In genomic region chr18:57002627-57003026, GRCh38 we compare ENCODE assay signal across 22 cellular contexts.
DNase-seq lines count a peak whose midpoint lies in the region; ATAC-seq and TF ChIP-seq lines count a peak whose summit lies in the region.
"Had no signal": no experiment of that assay in that cellular context is flagged by ENCODE, and none has a peak within 500 bp of the region (broad histone marks: within the 10 kb centered on the region; RNA-seq: fewer than 3 reads in every experiment).

No MANE protein-coding gene starts in this region.

- no peak overlapping the region for H3K14ac ChIP-seq in trophoblast cell (ENCODE audit: low read length)

- DNase-seq in NCI-H510A treated with DMSO at 0.1 percent for 48 hours (lab: John Stamatoyannopoulos, UW) (peak; percentile 16), NCI-H510A (lab: John Stamatoyannopoulos, UW) (no peak), NCI-H1694 (lab: John Stamatoyannopoulos, UW) (peak; percentile 19), SJCRH30 (peak in 1 of 2 experiments; percentile 52), trophoblast cell (no peak), prostate gland (ENCODE audit: low spot score) (no peak)
- no peak for DNase-seq in activated naive CD4-positive, alpha-beta T cell (lab: John Stamatoyannopoulos, UW)
- DNase-seq: ACHN; activated CD8-positive, alpha-beta memory T cell treated with anti-CD3 and anti-CD28 coated beads, Interleukin-2, amount 50 U/mL, for 4 hours; activated naive CD4-positive, alpha-beta T cell treated with anti-CD3 and anti-CD28 coated beads for 36 hours; brain microvascular endothelial cell; CD4-positive, alpha-beta memory T cell; H7; head of caudate nucleus; SHP77 treated with DMSO at 0.1 percent for 48 hours; spleen; stimulated activated naive B cell treated with anti-CD40 and anti-IgM and Interleukin-4, amounts not matched to agents 10 μg/mL and 1 μg/mL and 100 μg/mL, for 72 hours; T-helper 9 cell; upper lobe of right lung had no signal

- H4K8ac ChIP-seq in trophoblast cell (ENCODE audit: low read depth, low read length) = no peak overlapping the region

- WGBS in trophoblast cell (ENCODE audit: extremely low coverage, insufficient coverage, insufficient read length) = no CpG with 5 or more reads among the region's 2 CpGs
- 63% methylated on average over 2 of the region's 2 CpGs for whole genome bisulfite sequencing in prostate gland

- no peak overlapping the region for H3K4me2 ChIP-seq in trophoblast cell (ENCODE audit: low read length)

- H2BK12ac ChIP-seq in trophoblast cell (ENCODE audit: low read length) = no peak overlapping the region

- H3K9me3 ChIP-seq in SJCRH30 (replicated peaks) (no peaks in the 10 kb centered on the region), trophoblast cell (ENCODE audit: insufficient read depth, low read depth, low read length) (no peaks in the 10 kb centered on the region), prostate gland (no peaks in the 10 kb centered on the region)
- H3K9me3 ChIP-seq: esophagus muscularis mucosa, spleen, upper lobe of right lung had no signal

- no peak for TF ChIP-seq CTCF in prostate gland (IDR thresholded peaks at IDR 0.05)

- no peak overlapping the region for H2BK5ac ChIP-seq in trophoblast cell (ENCODE audit: low read depth, low read length, poor library complexity)

- H3K9ac ChIP-seq in trophoblast cell (ENCODE audit: low read length) = no peak overlapping the region
- H3K9ac ChIP-seq: parathyroid adenoma had no signal

- H2AK5ac ChIP-seq in trophoblast cell (ENCODE audit: low read length) = no peak overlapping the region

- intact Hi-C loops in prostate gland (cut with DNase I) = no loop called here

- no peak overlapping the region for H3K18ac ChIP-seq in trophoblast cell (ENCODE audit: low read length)

- no peak for ATAC-seq in GM21526 (IDR thresholded peaks at IDR 0.05; ENCODE audit: low FRiP score, unreplicated experiment)
- ATAC-seq: stimulated activated naive B cell treated with anti-CD40 and anti-IgM and Interleukin-4, amounts not matched to agents 10 μg/mL and 1 μg/mL and 100 μg/mL, for 72 hours; upper lobe of right lung had no signal

- H3K4ac ChIP-seq in trophoblast cell (ENCODE audit: low read depth, low read length) = no peak overlapping the region

- peaks cover 23% of the 10 kb centered on the region for H3K4me1 ChIP-seq in SJCRH30
- H3K4me1 ChIP-seq in trophoblast cell (ENCODE audit: control insufficient read depth in 1 of 2, insufficient read depth in 2 of 2, low read length in 2 of 2) = no peaks in the 10 kb centered on the region
- no peaks in the 10 kb centered on the region for H3K4me1 ChIP-seq in prostate gland (replicated peaks)
- H3K4me1 ChIP-seq: parathyroid adenoma had no signal

- H3K36me3 ChIP-seq in SJCRH30 (no peaks in the 10 kb centered on the region), trophoblast cell (ENCODE audit: control insufficient read depth in 1 of 2, insufficient read depth in 2 of 2, low read length in 2 of 2) (no peaks in the 10 kb centered on the region), prostate gland (no peaks in the 10 kb centered on the region)
- H3K36me3 ChIP-seq: brain microvascular endothelial cell, esophagus muscularis mucosa, spleen, upper lobe of right lung had no signal

- H4K91ac ChIP-seq in trophoblast cell (ENCODE audit: low read depth, low read length) = no peak overlapping the region

- H3K27ac ChIP-seq in SJCRH30 (peak overlapping the region; percentile 38), trophoblast cell (ENCODE audit: low read depth, low read length) (no peak overlapping the region), prostate gland (no peak overlapping the region)
- H3K27ac ChIP-seq: brain microvascular endothelial cell, esophagus muscularis mucosa, parathyroid adenoma, spleen, upper lobe of right lung had no signal

- H3K79me1 ChIP-seq in trophoblast cell (ENCODE audit: low read length) = no peaks in the 10 kb centered on the region

- no peaks in the 10 kb centered on the region for H3K79me2 ChIP-seq in trophoblast cell (ENCODE audit: control insufficient read depth, insufficient read depth, low read length, poor library complexity)
- H3K79me2 ChIP-seq: parathyroid adenoma had no signal

- no peak overlapping the region for H2BK120ac ChIP-seq in trophoblast cell (ENCODE audit: insufficient read depth, low read length, poor library complexity)

- peak overlapping the region; percentile 52 for H3K23ac ChIP-seq in trophoblast cell (ENCODE audit: low read length)

- H3K4me3 ChIP-seq in SJCRH30 (no peak overlapping the region), trophoblast cell (ENCODE audit: low read depth, low read length) (no peak overlapping the region), prostate gland (no peak overlapping the region)
- H3K4me3 ChIP-seq: esophagus muscularis mucosa, spleen, upper lobe of right lung had no signal

- no peaks in the 10 kb centered on the region for H3K27me3 ChIP-seq in SJCRH30
- H3K27me3 ChIP-seq in trophoblast cell (ENCODE audit: insufficient read depth, low read length) = no peaks in the 10 kb centered on the region
- no peaks in the 10 kb centered on the region for H3K27me3 ChIP-seq in prostate gland (replicated peaks; ENCODE audit: insufficient read depth)
- H3K27me3 ChIP-seq: brain microvascular endothelial cell, esophagus muscularis mucosa, spleen, upper lobe of right lung had no signal

- no peak overlapping the region for H4K12ac ChIP-seq in trophoblast cell (ENCODE audit: low read depth, low read length)

- no peak for TF ChIP-seq POLR2A in prostate gland (IDR thresholded peaks at IDR 0.05)

- H2AFZ ChIP-seq in trophoblast cell (ENCODE audit: insufficient read depth, low read length, poor library complexity) = no peak overlapping the region
- H2AFZ ChIP-seq: parathyroid adenoma had no signal

Comparison
In these comparisons a context has a peak if more than half of its experiments do, and no peak if none do; other contexts are left out.
1. DNase-seq: peak in NCI-H510A treated with DMSO at 0.1 percent for 48 hours (single experiment) and NCI-H1694 (single experiment); none in NCI-H510A (single experiment), trophoblast cell (0 of 2), activated naive CD4-positive, alpha-beta T cell (0 of 4) and prostate gland (single experiment).